In the genomic region with DNA sequence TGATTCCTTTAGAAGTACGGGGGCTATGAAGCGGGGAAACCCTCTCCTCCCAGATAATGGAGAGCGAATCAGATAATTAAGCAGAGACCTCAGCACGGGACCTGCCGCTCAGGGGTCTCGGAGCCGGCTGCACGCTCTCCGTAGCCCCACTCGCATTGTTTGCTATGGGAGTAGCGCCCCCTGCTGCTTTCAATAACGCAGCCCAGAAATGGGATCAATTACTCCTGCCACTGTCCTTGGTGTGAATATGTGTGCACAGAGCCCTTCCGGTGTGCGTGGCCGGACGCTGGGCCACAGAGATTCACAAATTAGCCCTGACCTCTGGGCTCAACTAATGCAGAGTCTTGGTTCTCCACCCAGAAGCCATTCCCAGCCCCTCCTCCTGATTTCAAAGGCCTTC, we compare ENCODE assay signal across 1 cellular context.
A peak's percentile ranks its signal among the peaks of the same experiment; 100 is the strongest.
TF ChIP-seq lines count a peak whose summit lies in the region.

No MANE protein-coding gene starts in this region.

TF ChIP-seq in H1, 55 proteins besides CTCF, POLR2A, EP300 and RAD21:
- TF ChIP-seq FOSL1 (IDR thresholded peaks at IDR 0.05; ENCODE audit: insufficient read depth, low read depth, low read length) (no peak), CTBP2 (IDR thresholded peaks at IDR 0.05; ENCODE audit: borderline replicate concordance, insufficient read depth, insufficient read length, low read length) (no peak), SIN3A (conservative IDR thresholded peaks at IDR 0.05 in 1 of 2, IDR thresholded peaks at IDR 0.05 in 1 of 2; ENCODE audit: low read depth in 1 of 2, low read length in 2 of 2) (no peak), RNF2 (IDR thresholded peaks at IDR 0.05; ENCODE audit: borderline replicate concordance, low read depth, low read length, missing control alignments, poor library complexity, severe bottlenecking) (no peak), RBBP5 (IDR thresholded peaks at IDR 0.05; ENCODE audit: borderline replicate concordance, low read depth, low read length) (no peak)
- TF ChIP-seq, protein P1, sequence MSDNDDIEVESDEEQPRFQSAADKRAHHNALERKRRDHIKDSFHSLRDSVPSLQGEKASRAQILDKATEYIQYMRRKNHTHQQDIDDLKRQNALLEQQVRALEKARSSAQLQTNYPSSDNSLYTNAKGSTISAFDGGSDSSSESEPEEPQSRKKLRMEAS (IDR thresholded peaks at IDR 0.05) = peak; percentile 28; the same call in 1 of the 2 replicates
